ENCODE assay signal across 1 cellular context in genomic region chr16:81314603-81315270, GRCh38.
TF ChIP-seq lines count a peak whose summit lies in the region.

Gene GAN (plus strand): TSS chr16:81314962. CDS start chr16:81315114, 152 bp downstream.

TF ChIP-seq in K562, 482 proteins besides CTCF, POLR2A, EP300 and RAD21 (continued from another document):
- TF ChIP-seq HMG20B (CRISPR knock-in tag; IDR thresholded peaks at IDR 0.05), result no peak
